In the genomic region with DNA sequence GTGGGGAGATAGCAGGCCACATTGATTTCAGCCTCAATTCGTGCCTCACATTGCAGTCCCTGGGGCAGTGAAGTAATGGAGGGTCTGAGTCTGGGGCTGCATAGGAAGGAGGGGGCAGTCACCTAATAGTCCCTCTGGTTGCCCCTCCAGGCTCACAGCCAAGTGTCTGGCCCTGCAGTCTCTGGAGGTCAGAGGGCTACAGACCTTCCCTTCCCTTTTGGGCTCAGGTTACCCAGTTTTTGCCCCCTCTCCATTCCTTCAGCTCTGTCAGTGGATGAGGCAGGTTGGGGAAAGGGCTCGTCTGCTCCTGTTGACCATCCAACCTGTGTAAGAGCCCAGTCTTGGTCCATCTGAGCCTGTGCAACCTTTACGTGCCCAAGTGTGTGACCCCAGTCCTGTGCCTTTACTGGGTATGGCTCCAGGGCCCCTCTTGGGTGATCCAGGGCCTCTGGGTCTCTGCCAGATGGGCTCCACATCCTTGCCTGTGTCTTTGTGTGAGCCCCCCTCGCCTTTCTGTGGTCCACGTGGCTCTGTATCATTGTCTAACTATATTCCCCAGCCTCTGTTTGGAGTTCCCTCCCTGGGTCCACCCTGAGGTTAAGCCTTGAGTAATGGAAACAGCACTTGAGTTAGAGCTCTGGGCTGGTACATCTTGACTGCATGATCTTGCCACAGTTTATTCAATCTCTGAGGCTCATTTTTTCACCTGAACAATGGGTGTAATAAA, we compare ENCODE assay signal across 8 cellular contexts. TPM values are rescaled to one million over a fixed set of nuclear protein-coding genes. Genes with fewer than 3 reads are reported as not detected.
DNase-seq lines count a peak whose midpoint lies in the region; ATAC-seq and TF ChIP-seq lines count a peak whose summit lies in the region.

No MANE protein-coding gene starts in this region.

- H3K4me1 Mint-ChIP-seq in activated CD4-positive, alpha-beta T cell treated with anti-CD3 and anti-CD28 coated beads for 36 hours: peaks cover 50% of the 10 kb centered on the region

- H3K36me3 ChIP-seq in thoracic aorta: peaks cover 3% of the 10 kb centered on the region

- peak overlapping the region; percentile 81 for H3K4me3 ChIP-seq in thoracic aorta

- H3K27ac Mint-ChIP-seq in activated CD4-positive, alpha-beta T cell treated with anti-CD3 and anti-CD28 coated beads for 36 hours: no peak overlapping the region

- peak overlapping the region; percentile 98 for H3K27ac ChIP-seq in layer of hippocampus (ENCODE audit: low read depth, low read length)
- H3K27ac ChIP-seq in thoracic aorta: peak overlapping the region; percentile 91 to 95

- CTCF ChIA-PET in activated CD4-positive, alpha-beta T cell treated with anti-CD3 and anti-CD28 coated beads for 36 hours (lab: Charles Lee): interaction anchor here (0.7 to 2.5 kb wide), 3 partner anchors 12 to 90 kb away, joined by 3 to 8 read pairs (median 6); no protein-coding TSS in a partner anchor
- CTCF ChIA-PET in HEK293T (lab: Yijun Ruan, JAX): interaction anchor here (0.6 to 1.2 kb wide), 5 partner anchors 30 to 692 kb away, joined by 3 read pairs; no protein-coding TSS in a partner anchor

- H3K4me1 ChIP-seq in thoracic aorta (ENCODE audit: control insufficient read depth in 1 of 2, low read depth in 2 of 2): peaks cover 55 to 73% of the 10 kb centered on the region in 2 donors

- no peaks in the 10 kb centered on the region for H3K27me3 ChIP-seq in layer of hippocampus (ENCODE audit: control insufficient read depth, insufficient read depth, low read length)
- no peaks in the 10 kb centered on the region for H3K27me3 ChIP-seq in thoracic aorta (replicated peaks; ENCODE audit: insufficient read depth)

- DNase-seq in activated CD4-positive, alpha-beta T cell treated with anti-CD3 and anti-CD28 coated beads for 36 hours: peak; percentile 22
- no peak for DNase-seq in activated CD4-positive, alpha-beta T cell treated with anti-CD3 and anti-CD28 coated beads, Interleukin-2, amount 50 U/mL, for 1 hour
- DNase-seq in amniotic epithelial cell (ENCODE audit: low read depth) (peak; percentile 41), thoracic aorta (ENCODE audit: low spot score) (no peak), HEK293T (ENCODE audit: extremely low spot score) (no peak)
- DNase-seq in activated CD8-positive, alpha-beta memory T cell treated with anti-CD3 and anti-CD28 coated beads for 24 hours: no peak

- no peak for TF ChIP-seq CTCF in thoracic aorta (IDR thresholded peaks at IDR 0.05)

- H3K4me3 Mint-ChIP-seq in activated CD4-positive, alpha-beta T cell treated with anti-CD3 and anti-CD28 coated beads for 36 hours: no peak overlapping the region

- intact Hi-C loops in activated CD4-positive, alpha-beta T cell treated with anti-CD3 and anti-CD28 coated beads for 36 hours (cut with DNase I, micrococcal nuclease): loop anchor here (2.0 to 5.0 kb wide), 6 partner anchors 85 to 1020 kb away; partner anchors contain the start of genes ARHGEF1 (in 1 of the 2), HNRNPUL1 (in 1 of the 2), POU2F2 (in 1 of the 2) and ZNF574 (in 1 of the 2)

- no peaks in the 10 kb centered on the region for H3K9me3 ChIP-seq in thoracic aorta

- H3K9me3 Mint-ChIP-seq in activated CD4-positive, alpha-beta T cell treated with anti-CD3 and anti-CD28 coated beads for 36 hours (ENCODE audit: low read depth): no peaks in the 10 kb centered on the region

- peaks cover 2% of the 10 kb centered on the region for H3K36me3 Mint-ChIP-seq in activated CD4-positive, alpha-beta T cell treated with anti-CD3 and anti-CD28 coated beads for 36 hours (ENCODE audit: low read depth)

- no peaks in the 10 kb centered on the region for H3K27me3 Mint-ChIP-seq in activated CD4-positive, alpha-beta T cell treated with anti-CD3 and anti-CD28 coated beads for 36 hours

- ATAC-seq in activated CD4-positive, alpha-beta T cell treated with anti-CD3 and anti-CD28 coated beads for 36 hours: no peak
- ATAC-seq in thoracic aorta (ENCODE audit: insufficient number of reproducible peaks, low FRiP score, low read depth): no peak
- ATAC-seq in HG02870 (IDR thresholded peaks at IDR 0.05; ENCODE audit: unreplicated experiment): no peak

- POLR2A ChIA-PET in activated CD4-positive, alpha-beta T cell treated with anti-CD3 and anti-CD28 coated beads for 36 hours (lab: Charles Lee): interaction anchor here (1.3 to 2.1 kb wide), 2 partner anchors 12 to 20 kb away, joined by 4 to 11 read pairs; partner anchors contain the start of gene PAFAH1B3
- POLR2A ChIA-PET in HEK293T (lab: Yijun Ruan, JAX): interaction anchor here (0.8 to 6.3 kb wide), 6 partner anchors 20 to 114 kb away, joined by 3 to 140 read pairs (median 6); partner anchors contain the start of genes GSK3A, PAFAH1B3 and PRR19

TF ChIP-seq in HEK293T, 16 proteins besides CTCF, POLR2A, EP300 and RAD21:
- TF ChIP-seq PKNOX1 (IDR thresholded peaks at IDR 0.05) (no peak), TARDBP (IDR thresholded peaks at IDR 0.05) (no peak), FOXK2 (IDR thresholded peaks at IDR 0.05) (no peak), BHLHE40 (IDR thresholded peaks at IDR 0.05; ENCODE audit: borderline replicate concordance) (no peak), ARNT (IDR thresholded peaks at IDR 0.05) (no peak)

RNA-seq across cellular contexts. Expression of gene CIC, which starts 13.1 kb away (rescaled TPM):
- 10 to 100 TPM; 62.8 to 66.3 TPM for total RNA-seq in activated CD4-positive, alpha-beta T cell treated with anti-CD3 and anti-CD28 coated beads for 36 hours
- 100 to 1,000 TPM in 1 of 2 donors, 10 to 100 TPM in 1; 57.1 to 112 TPM for total RNA-seq in thoracic aorta

RNA-seq across cellular contexts. Expression of gene PRR19, which starts 19.7 kb away (rescaled TPM):
- total RNA-seq in activated CD4-positive, alpha-beta T cell treated with anti-CD3 and anti-CD28 coated beads for 36 hours: 1 to 10 TPM in 1 of 2 experiments, under 1 TPM in 1; 0.63 to 1.0 TPM
- not detected for total RNA-seq in thoracic aorta

RNA-seq across cellular contexts. Expression of gene PAFAH1B3, which starts 20.2 kb away (rescaled TPM):
- 10 to 100 TPM; 43.4 to 53.9 TPM for total RNA-seq in activated CD4-positive, alpha-beta T cell treated with anti-CD3 and anti-CD28 coated beads for 36 hours
- total RNA-seq in thoracic aorta: 1 to 10 TPM in 1 of 2 donors, not detected in 1; 1.8 TPM

RNA-seq across cellular contexts. Expression of gene ERF, which starts 27.3 kb away (rescaled TPM):
- total RNA-seq in activated CD4-positive, alpha-beta T cell treated with anti-CD3 and anti-CD28 coated beads for 36 hours: 10 to 100 TPM; 65.5 to 66.4 TPM
- total RNA-seq in thoracic aorta: 10 to 100 TPM; 46.6 to 49.8 TPM

RNA-seq across cellular contexts. Expression of gene TMEM145, which starts 30.9 kb away (rescaled TPM):
- under 1 TPM; 0.53 to 0.69 TPM for total RNA-seq in activated CD4-positive, alpha-beta T cell treated with anti-CD3 and anti-CD28 coated beads for 36 hours
- total RNA-seq in thoracic aorta: not detected

Comparison
In these comparisons a context has a peak if more than half of its experiments do, and no peak if none do; other contexts are left out.
1. DNase-seq: peak in activated CD4-positive, alpha-beta T cell treated with anti-CD3 and anti-CD28 coated beads for 36 hours (single experiment) and amniotic epithelial cell (single experiment); none in activated CD4-positive, alpha-beta T cell treated with anti-CD3 and anti-CD28 coated beads, Interleukin-2, amount 50 U/mL, for 1 hour (single experiment), thoracic aorta (single experiment), HEK293T (single experiment) and activated CD8-positive, alpha-beta memory T cell treated with anti-CD3 and anti-CD28 coated beads for 24 hours (single experiment).
2. RNA of gene PAFAH1B3, which starts 20.2 kb away (total RNA-seq): 43.4 to 53.9 TPM in activated CD4-positive, alpha-beta T cell treated with anti-CD3 and anti-CD28 coated beads for 36 hours; 1.8 TPM in thoracic aorta; every median in the first group is over 10 times any median in the second.